1 cellular context compared by ENCODE assay signal in genomic region chr17:28912281-28912937, GRCh38.
TF ChIP-seq lines count a peak whose summit lies in the region.

No MANE protein-coding gene starts in this region.

TF ChIP-seq in GM23338, 12 proteins besides CTCF, POLR2A, EP300 and RAD21 (continued from another document):
- TF ChIP-seq REST (IDR thresholded peaks at IDR 0.05; ENCODE audit: unreplicated experiment) (no peak), ZNF462 (CRISPR knock-in tag; IDR thresholded peaks at IDR 0.05) (no peak), CREB1 (CRISPR knock-in tag; IDR thresholded peaks at IDR 0.05; ENCODE audit: low read depth) (no peak), ZNF114 (CRISPR knock-in tag; IDR thresholded peaks at IDR 0.05) (no peak), ETS1 (IDR thresholded peaks at IDR 0.05) (no peak), ZNF331 (CRISPR knock-in tag; IDR thresholded peaks at IDR 0.05; ENCODE audit: low read depth) (no peak), POLR2AphosphoS5 (IDR thresholded peaks at IDR 0.05; ENCODE audit: low read depth) (no peak), NANOG (IDR thresholded peaks at IDR 0.05; ENCODE audit: borderline replicate concordance) (no peak)
